In the genomic region with DNA sequence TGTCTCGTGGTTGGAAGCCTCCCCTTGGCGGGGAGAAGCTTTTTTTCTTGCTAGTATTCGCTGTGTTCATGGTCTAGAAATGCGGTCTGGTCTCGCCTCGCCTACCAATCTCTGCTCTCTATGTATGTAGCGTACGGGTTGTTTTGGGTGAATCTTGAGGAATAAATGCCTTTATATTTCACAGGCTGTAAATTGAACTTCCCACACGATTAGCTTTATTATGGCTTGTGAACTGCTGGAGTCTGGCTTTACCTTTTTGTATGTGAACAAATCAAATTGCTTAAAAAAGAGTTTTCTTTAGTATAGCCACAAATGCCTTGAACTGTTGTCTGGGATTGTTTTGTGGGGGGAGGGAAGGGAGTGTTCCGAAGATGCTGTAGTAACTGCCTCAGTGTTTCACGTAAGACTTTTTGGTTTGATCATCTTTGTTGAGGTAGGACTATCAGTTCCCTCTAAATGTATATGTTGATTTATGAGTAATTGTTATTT, we compare ENCODE assay signal across 9 cellular contexts. TPM values are rescaled to one million over a fixed set of nuclear protein-coding genes. Genes with fewer than 3 reads are reported as not detected.
DNase-seq lines count a peak whose midpoint lies in the region; ATAC-seq and TF ChIP-seq lines count a peak whose summit lies in the region.
"Had no signal": no experiment of that assay in that cellular context is flagged by ENCODE, and none has a peak within 500 bp of the region (broad histone marks: within the 10 kb centered on the region; RNA-seq: fewer than 3 reads in every experiment).

No MANE protein-coding gene starts in this region.

- peaks cover 48% of the 10 kb centered on the region for H3K4me1 ChIP-seq in HUES6 (ENCODE audit: control insufficient read depth, insufficient read depth, low read length)
- peaks cover 15% of the 10 kb centered on the region for H3K4me1 ChIP-seq in lower lobe of right lung

- peaks cover 69% of the 10 kb centered on the region for H3K27me3 Mint-ChIP-seq in activated naive CD8-positive, alpha-beta T cell treated with anti-CD3 and anti-CD28 coated beads, Interleukin-2, amount 10 ng/mL, durations not matched to agents 7 days and 5 days
- peaks cover 66 to 68% of the 10 kb centered on the region in 2 donors for H3K27me3 Mint-ChIP-seq in natural killer cell (ENCODE audit: low read depth in 2 of 2)

- peak overlapping the region; percentile 82 for H3K27ac Mint-ChIP-seq in activated naive CD8-positive, alpha-beta T cell treated with anti-CD3 and anti-CD28 coated beads, Interleukin-2, amount 10 ng/mL, durations not matched to agents 7 days and 5 days
- H3K27ac Mint-ChIP-seq in natural killer cell = peak overlapping the region in 1 of 2 donors; percentile 24

- H3K27ac ChIP-seq in HUES6 (ENCODE audit: low read depth, low read length) = no peak overlapping the region
- no peak overlapping the region for H3K27ac ChIP-seq in lower lobe of right lung
- H3K27ac ChIP-seq: left lung had no signal

- peaks cover 7% of the 10 kb centered on the region for H3K4me1 Mint-ChIP-seq in activated naive CD8-positive, alpha-beta T cell treated with anti-CD3 and anti-CD28 coated beads, Interleukin-2, amount 10 ng/mL, durations not matched to agents 7 days and 5 days
- peaks cover 8 to 12% of the 10 kb centered on the region in 2 donors for H3K4me1 Mint-ChIP-seq in natural killer cell

- no peak for TF ChIP-seq CTCF in natural killer cell (IDR thresholded peaks at IDR 0.05)
- TF ChIP-seq CTCF in lower lobe of right lung (IDR thresholded peaks at IDR 0.05) = no peak

- DNase-seq in NCI-H524 (lab: John Stamatoyannopoulos, UW) (peak; percentile 41 to 54), NCI-H524 treated with DMSO at 0.1 percent for 48 hours (lab: John Stamatoyannopoulos, UW) (no peak), natural killer cell (no peak), lower lobe of right lung (no peak), HT-29 (ENCODE audit: low spot score) (no peak), hippocampal formation (lab: John Stamatoyannopoulos, UW) (no peak)
- no peak for DNase-seq in activated naive CD8-positive, alpha-beta T cell treated with anti-CD3 and anti-CD28 coated beads, Interleukin-2, amount 10 ng/mL, durations not matched to agents 7 days and 5 days
- DNase-seq: left lung had no signal

- intact Hi-C loops in natural killer cell (cut with micrococcal nuclease) (no loop called here), lower lobe of right lung (cut with DNase I) (no loop called here)

- H3K27me3 ChIP-seq in HUES6 (ENCODE audit: control insufficient read depth, insufficient read depth, low read length) (peaks cover 99% of the 10 kb centered on the region), lower lobe of right lung (ENCODE audit: low read depth) (peaks cover 84% of the 10 kb centered on the region)

- H3K4me3 ChIP-seq in HUES6 (ENCODE audit: low read depth, low read length) (peak overlapping the region; percentile 64), lower lobe of right lung (no peak overlapping the region)
- H3K4me3 ChIP-seq: left lung had no signal

- H3K36me3 ChIP-seq in HUES6 (ENCODE audit: control insufficient read depth, insufficient read depth, low read length) (no peaks in the 10 kb centered on the region), lower lobe of right lung (no peaks in the 10 kb centered on the region)
- H3K36me3 ChIP-seq: left lung had no signal

- POLR2A ChIA-PET in activated naive CD8-positive, alpha-beta T cell treated with anti-CD3 and anti-CD28 coated beads, Interleukin-2, amount 10 ng/mL, durations not matched to agents 7 days and 5 days (lab: Charles Lee) = no interaction called here

- H3K9me3 Mint-ChIP-seq in activated naive CD8-positive, alpha-beta T cell treated with anti-CD3 and anti-CD28 coated beads, Interleukin-2, amount 10 ng/mL, durations not matched to agents 7 days and 5 days = no peaks in the 10 kb centered on the region
- no peaks in the 10 kb centered on the region for H3K9me3 Mint-ChIP-seq in natural killer cell

- H3K36me3 Mint-ChIP-seq in activated naive CD8-positive, alpha-beta T cell treated with anti-CD3 and anti-CD28 coated beads, Interleukin-2, amount 10 ng/mL, durations not matched to agents 7 days and 5 days = peaks cover 3% of the 10 kb centered on the region
- H3K36me3 Mint-ChIP-seq in natural killer cell = no peaks in the 10 kb centered on the region

- no peak for ATAC-seq in activated naive CD8-positive, alpha-beta T cell treated with anti-CD3 and anti-CD28 coated beads, Interleukin-2, amount 10 ng/mL, durations not matched to agents 7 days and 5 days (ENCODE audit: low read depth)
- no peak for ATAC-seq in natural killer cell
- no peak for ATAC-seq in lower lobe of right lung

- peak overlapping the region; percentile 45 for H3K4me3 Mint-ChIP-seq in activated naive CD8-positive, alpha-beta T cell treated with anti-CD3 and anti-CD28 coated beads, Interleukin-2, amount 10 ng/mL, durations not matched to agents 7 days and 5 days
- peak overlapping the region; percentile 81 for H3K4me3 Mint-ChIP-seq in natural killer cell

- H3K9me3 ChIP-seq in HUES6 (ENCODE audit: control insufficient read depth, insufficient read depth, low read depth, low read length) = no peaks in the 10 kb centered on the region
- H3K9me3 ChIP-seq in lower lobe of right lung = no peaks in the 10 kb centered on the region
- H3K9me3 ChIP-seq: left lung had no signal

- H3K9ac ChIP-seq in HUES6 (ENCODE audit: low read length) = peak overlapping the region; percentile 65

RNA-seq across cellular contexts. Expression of gene INSM1, which starts 2.2 kb away (rescaled TPM):
- total RNA-seq in activated naive CD8-positive, alpha-beta T cell treated with anti-CD3 and anti-CD28 coated beads, Interleukin-2, amount 10 ng/mL, durations not matched to agents 7 days and 5 days = not detected
- total RNA-seq in natural killer cell (not detected), lower lobe of right lung (not detected)
- total RNA-seq in HT-29 (2014; rRNA removed; shearing (Covaris generic)) = 1.0 and 1.2 TPM in 2 replicates
- total RNA-seq: left lung had no signal

Comparison
In these comparisons a context has a peak if more than half of its experiments do, and no peak if none do; other contexts are left out.
1. DNase-seq: peak in NCI-H524 (2 of 2); none in NCI-H524 treated with DMSO at 0.1 percent for 48 hours (single experiment), activated naive CD8-positive, alpha-beta T cell treated with anti-CD3 and anti-CD28 coated beads, Interleukin-2, amount 10 ng/mL, durations not matched to agents 7 days and 5 days (single experiment), natural killer cell (single experiment), lower lobe of right lung (single experiment), HT-29 (single experiment) and hippocampal formation (0 of 2).